Comparison of ENCODE assay signal across 16 cellular contexts in genomic region chr3:46861293-46861995, GRCh38. TPM values are rescaled to one million over a fixed set of nuclear protein-coding genes. Genes with fewer than 3 reads are reported as not detected.
A peak's percentile ranks its signal among the peaks of the same experiment; 100 is the strongest.
DNase-seq lines count a peak whose midpoint lies in the region; ATAC-seq and TF ChIP-seq lines count a peak whose summit lies in the region.
"Had no signal": no experiment of that assay in that cellular context is flagged by ENCODE, and none has a peak within 500 bp of the region (broad histone marks: within the 10 kb centered on the region; RNA-seq: fewer than 3 reads in every experiment).

No MANE protein-coding gene starts in this region.

- H3K9ac ChIP-seq in BLaER1 treated with 17β-estradiol and CSF1 and Interleukin-3, amounts not matched to agents 10 nM and 100 nM, result peak overlapping the region in 1 of 11 experiments; percentile 41; a peak in 1 of 22 replicates

- no peaks in the 10 kb centered on the region; a peak in 2 of 22 replicates for H4K20me1 ChIP-seq in BLaER1 treated with 17β-estradiol and CSF1 and Interleukin-3, amounts not matched to agents 10 nM and 100 nM

- no peaks in the 10 kb centered on the region for H3K4me1 Mint-ChIP-seq in WTC11
- H3K4me1 Mint-ChIP-seq in activated CD8-positive, alpha-beta memory T cell treated with anti-CD3 and anti-CD28 coated beads, Interleukin-2, amount 10 ng/mL, durations not matched to agents 7 days and 5 days, result no peaks in the 10 kb centered on the region

- no peak for TF ChIP-seq CTCF in WTC11 (IDR thresholded peaks at IDR 0.05)
- no peak for TF ChIP-seq CTCF in psoas muscle (IDR thresholded peaks at IDR 0.05)

- H3K27ac ChIP-seq in BLaER1 treated with 17β-estradiol and CSF1 and Interleukin-3, amounts not matched to agents 10 nM and 100 nM, result peak overlapping the region in 7 of 11 experiments; percentile 7 to 52 (median 37); a peak in 11 of 22 replicates
- H3K27ac ChIP-seq in psoas muscle, result peak overlapping the region; percentile 81
- H3K27ac ChIP-seq: colonic mucosa, vagina had no signal

- H3K4me3 ChIP-seq in BLaER1 treated with 17β-estradiol and CSF1 and Interleukin-3, amounts not matched to agents 10 nM and 100 nM, result no peak overlapping the region
- H3K4me3 ChIP-seq in psoas muscle, result peak overlapping the region; percentile 53
- H3K4me3 ChIP-seq: colonic mucosa, vagina had no signal

- H3K9me3 ChIP-seq in BLaER1 treated with 17β-estradiol and CSF1 and Interleukin-3, amounts not matched to agents 10 nM and 100 nM (replicated peaks in 1 of 11), result no peaks in the 10 kb centered on the region
- H3K9me3 ChIP-seq in psoas muscle, result no peaks in the 10 kb centered on the region
- H3K9me3 ChIP-seq: colonic mucosa, vagina had no signal

- H3K9me3 Mint-ChIP-seq in WTC11, result no peaks in the 10 kb centered on the region
- no peaks in the 10 kb centered on the region for H3K9me3 Mint-ChIP-seq in activated CD8-positive, alpha-beta memory T cell treated with anti-CD3 and anti-CD28 coated beads, Interleukin-2, amount 10 ng/mL, durations not matched to agents 7 days and 5 days (ENCODE audit: low read depth)
- H3K9me3 Mint-ChIP-seq: activated T-helper 2 cell treated with anti-CD3 and anti-CD28 coated beads, Interferon-gamma antibody, Interleukin-2, Interleukin-4, amounts not matched to agents 10 μg/mL and 5 μg/mL and 100 μg/mL, durations not matched to agents 14 hours and 24 hours and 36 hours had no signal

- H3K36me3 Mint-ChIP-seq in WTC11, result no peaks in the 10 kb centered on the region
- no peaks in the 10 kb centered on the region for H3K36me3 Mint-ChIP-seq in activated CD8-positive, alpha-beta memory T cell treated with anti-CD3 and anti-CD28 coated beads, Interleukin-2, amount 10 ng/mL, durations not matched to agents 7 days and 5 days

- H3K36me3 ChIP-seq in BLaER1 treated with 17β-estradiol and CSF1 and Interleukin-3, amounts not matched to agents 10 nM and 100 nM, result no peaks in the 10 kb centered on the region
- H3K36me3 ChIP-seq in psoas muscle (ENCODE audit: insufficient read depth in 1 of 2, low read depth in 1 of 2), result peaks cover 0 to 6% of the 10 kb centered on the region in 2 donors
- H3K36me3 ChIP-seq: colonic mucosa, vagina had no signal

- POLR2A ChIA-PET in WTC11 (lab: Charles Lee), result no interaction called here

- CTCF ChIA-PET in WTC11 (lab: Charles Lee), result interaction anchor here (1.3 to 1.5 kb wide), 2 partner anchors 16 to 48 kb away, joined by 4 to 7 read pairs; no protein-coding TSS in a partner anchor
- CTCF ChIA-PET in activated CD8-positive, alpha-beta memory T cell treated with anti-CD3 and anti-CD28 coated beads, Interleukin-2, amount 10 ng/mL, durations not matched to agents 7 days and 5 days (lab: Charles Lee), result no interaction called here

- H3K4me1 ChIP-seq in BLaER1 treated with 17β-estradiol and CSF1 and Interleukin-3, amounts not matched to agents 10 nM and 100 nM, result peaks cover 7 to 48% (median 33%) of the 10 kb centered on the region in 10 experiments; a peak in 19 of 20 replicates
- peaks cover 9% of the 10 kb centered on the region for H3K4me1 ChIP-seq in psoas muscle
- H3K4me1 ChIP-seq: colonic mucosa had no signal

- intact Hi-C loops in left cardiac atrium (cut with DNase I) (no loop called here), psoas muscle (cut with DNase I) (loop anchor here in 1 of 2 donors (10.0 kb wide), 1 partner anchor 157 kb away; the partner anchor contains the start of gene TMIE)

- peak overlapping the region in 10 of 11 experiments; percentile 26 to 80 (median 70); a peak in 20 of 22 replicates for H3K4me2 ChIP-seq in BLaER1 treated with 17β-estradiol and CSF1 and Interleukin-3, amounts not matched to agents 10 nM and 100 nM

- H3K27me3 Mint-ChIP-seq in WTC11 (ENCODE audit: low read depth), result peaks cover 3% of the 10 kb centered on the region; the same call in 1 of the 2 replicates
- no peaks in the 10 kb centered on the region for H3K27me3 Mint-ChIP-seq in activated CD8-positive, alpha-beta memory T cell treated with anti-CD3 and anti-CD28 coated beads, Interleukin-2, amount 10 ng/mL, durations not matched to agents 7 days and 5 days

- WGBS in psoas muscle, 3 donors, result 33 to 41% (median 37%) methylated on average over 12 of the region's 12 CpGs

- ATAC-seq in WTC11, result no peak
- peak; percentile 12 to 16 for ATAC-seq in left cardiac atrium
- peak; percentile 51 to 64 (median 61) for ATAC-seq in psoas muscle
- no peak for ATAC-seq in activated CD8-positive, alpha-beta memory T cell treated with anti-CD3 and anti-CD28 coated beads, Interleukin-2, amount 10 ng/mL, durations not matched to agents 7 days and 5 days

- peak; percentile 8 for DNase-seq in WTC11 (ENCODE audit: low spot score)
- DNase-seq in left cardiac atrium, result peak; percentile 41
- peak; percentile 42 to 84 for DNase-seq in psoas muscle
- DNase-seq in activated CD8-positive, alpha-beta memory T cell treated with anti-CD3 and anti-CD28 coated beads, Interleukin-2, amount 10 ng/mL, durations not matched to agents 7 days and 5 days, result no peak
- DNase-seq in HuH-7 (ENCODE audit: low spot score), result no peak
- no peak for DNase-seq in stimulated activated CD4-positive, alpha-beta T cell treated with anti-CD3 and anti-CD28 coated beads, Interleukin-12 subunit alpha, Interleukin-12 subunit beta, amount 100 ng/mL, for 4 hours
- DNase-seq: activated CD8-positive, alpha-beta memory T cell treated with anti-CD3 and anti-CD28 coated beads for 24 hours; colonic mucosa; EL; foreskin fibroblast; NK-92 treated with Interleukin-12 subunit alpha and Interleukin-12 subunit beta, amount 100 ng/mL, for 24 hours had no signal

- H3K4me3 Mint-ChIP-seq in WTC11, result no peak overlapping the region
- no peak overlapping the region for H3K4me3 Mint-ChIP-seq in activated CD8-positive, alpha-beta memory T cell treated with anti-CD3 and anti-CD28 coated beads, Interleukin-2, amount 10 ng/mL, durations not matched to agents 7 days and 5 days

- no peak overlapping the region for H3K27ac Mint-ChIP-seq in WTC11
- no peak overlapping the region for H3K27ac Mint-ChIP-seq in activated CD8-positive, alpha-beta memory T cell treated with anti-CD3 and anti-CD28 coated beads, Interleukin-2, amount 10 ng/mL, durations not matched to agents 7 days and 5 days
- H3K27ac Mint-ChIP-seq: activated T-helper 2 cell treated with anti-CD3 and anti-CD28 coated beads, Interferon-gamma antibody, Interleukin-2, Interleukin-4, amounts not matched to agents 10 μg/mL and 5 μg/mL and 100 μg/mL, durations not matched to agents 14 hours and 24 hours and 36 hours had no signal

- H3K27me3 ChIP-seq in BLaER1 treated with 17β-estradiol and CSF1 and Interleukin-3, amounts not matched to agents 10 nM and 100 nM, result no peaks in the 10 kb centered on the region
- H3K27me3 ChIP-seq in psoas muscle (ENCODE audit: insufficient read depth in 3 of 3, low read length in 2 of 3), result no peaks in the 10 kb centered on the region
- H3K27me3 ChIP-seq: colonic mucosa, vagina had no signal

TF ChIP-seq in WTC11, 78 proteins besides CTCF, POLR2A, EP300 and RAD21:
- no peak for TF ChIP-seq ZNF121 (CRISPR knock-in tag; IDR thresholded peaks at IDR 0.05)
- no peak for TF ChIP-seq TEAD1 (CRISPR knock-in tag; IDR thresholded peaks at IDR 0.05)
- TF ChIP-seq FOXK1 (CRISPR knock-in tag; IDR thresholded peaks at IDR 0.05), result no peak

RNA-seq across cellular contexts. Expression of gene MYL3, which starts 1.8 kb away (rescaled TPM):
- total RNA-seq in WTC11 (2021) (0.31 TPM in 1 of 3 replicates, not detected in the others), left cardiac atrium (100 to 1,000 TPM; 157 to 557 TPM), psoas muscle (1,000 to 10,000 TPM in 2 of 4 donors, 100 to 1,000 TPM in 2; 395 to 2,071 (median 1,091) TPM)
- polyA plus RNA-seq in psoas muscle, result 1,000 to 10,000 TPM in 2 of 3 donors, 100 to 1,000 TPM in 1; 555 to 3,091 (median 2,834) TPM
- total RNA-seq in activated CD8-positive, alpha-beta memory T cell treated with anti-CD3 and anti-CD28 coated beads, Interleukin-2, amount 10 ng/mL, durations not matched to agents 7 days and 5 days, result not detected
- total RNA-seq: activated T-helper 2 cell treated with anti-CD3 and anti-CD28 coated beads, Interferon-gamma antibody, Interleukin-2, Interleukin-4, amounts not matched to agents 10 μg/mL and 5 μg/mL and 100 μg/mL, durations not matched to agents 14 hours and 24 hours and 36 hours; endothelial cell of umbilical vein; H1; vagina had no signal
- polyA plus RNA-seq: endothelial cell of umbilical vein had no signal

RNA-seq across cellular contexts. Expression of gene PTH1R, which starts 16.1 kb away (rescaled TPM):
- total RNA-seq in WTC11 (2021) (4.0 to 12.0 TPM (median 5.6 TPM) in 3 replicates), left cardiac atrium (10 to 100 TPM in 1 of 2 donors, 1 to 10 TPM in 1; 5.4 to 10.0 TPM), psoas muscle (1 to 10 TPM; 1.1 to 5.9 (median 4.1) TPM)
- polyA plus RNA-seq in psoas muscle, result 1 to 10 TPM; 4.0 to 5.2 (median 4.2) TPM
- total RNA-seq in activated CD8-positive, alpha-beta memory T cell treated with anti-CD3 and anti-CD28 coated beads, Interleukin-2, amount 10 ng/mL, durations not matched to agents 7 days and 5 days, result not detected
- total RNA-seq: activated T-helper 2 cell treated with anti-CD3 and anti-CD28 coated beads, Interferon-gamma antibody, Interleukin-2, Interleukin-4, amounts not matched to agents 10 μg/mL and 5 μg/mL and 100 μg/mL, durations not matched to agents 14 hours and 24 hours and 36 hours had no signal

Comparison
In these comparisons a context has a peak if more than half of its experiments do, and no peak if none do; other contexts are left out.
1. ATAC-seq: peak in left cardiac atrium (2 of 2) and psoas muscle (4 of 4); none in WTC11 (single experiment) and activated CD8-positive, alpha-beta memory T cell treated with anti-CD3 and anti-CD28 coated beads, Interleukin-2, amount 10 ng/mL, durations not matched to agents 7 days and 5 days (single experiment).
2. DNase-seq: peak in WTC11 (single experiment), left cardiac atrium (single experiment) and psoas muscle (2 of 2); none in activated CD8-positive, alpha-beta memory T cell treated with anti-CD3 and anti-CD28 coated beads, Interleukin-2, amount 10 ng/mL, durations not matched to agents 7 days and 5 days (single experiment), HuH-7 (single experiment) and stimulated activated CD4-positive, alpha-beta T cell treated with anti-CD3 and anti-CD28 coated beads, Interleukin-12 subunit alpha, Interleukin-12 subunit beta, amount 100 ng/mL, for 4 hours (single experiment).
3. RNA of gene MYL3, which starts 1.8 kb away (total RNA-seq): 395 to 2,071 TPM in psoas muscle and 157 to 557 TPM in left cardiac atrium; 0.31 TPM in WTC11 and not detected in activated CD8-positive, alpha-beta memory T cell treated with anti-CD3 and anti-CD28 coated beads, Interleukin-2, amount 10 ng/mL, durations not matched to agents 7 days and 5 days; every median in the first group is over 100 times any median in the second.